Comparison of ENCODE assay signal across 28 cellular contexts in genomic region chr12:24574538-24574937, GRCh38.
DNase-seq lines count a peak whose midpoint lies in the region; ATAC-seq, FAIRE-seq and TF ChIP-seq lines count a peak whose summit lies in the region.
"Had no signal": no experiment of that assay in that cellular context is flagged by ENCODE, and none has a peak within 500 bp of the region (broad histone marks: within the 10 kb centered on the region; RNA-seq: fewer than 3 reads in every experiment).

No MANE protein-coding gene starts in this region.

- intact Hi-C loops in HepG2 (cut with micrococcal nuclease; ENCODE audit: unreplicated experiment) (no loop called here), right lobe of liver (cut with DNase I) (no loop called here)

- no peak for TF ChIP-seq EP300 in HepG2 (IDR thresholded peaks at IDR 0.05; ENCODE audit: low read depth in 2 of 2, low read length in 2 of 2)
- no peak for TF ChIP-seq EP300 in HepG2 (CRISPR knock-in tag; IDR thresholded peaks at IDR 0.05; ENCODE audit: borderline replicate concordance)
- TF ChIP-seq EP300 in tibial nerve (IDR thresholded peaks at IDR 0.05), result no peak

- 15% methylated on average over 4 of the region's 4 CpGs for WGBS in HepG2 (ENCODE audit: low lambda C conversion rate)
- 76% methylated on average over 4 of the region's 4 CpGs for WGBS in right lobe of liver (ENCODE audit: insufficient coverage, low coverage, low lambda C conversion rate, missing lambda C conversion rate)
- 86 to 88% methylated on average over 4 of the region's 4 CpGs for WGBS in tibial nerve, 2 donors

- BruUV-seq in HepG2 (replicated peaks; lab: Mats Ljungman, UMichigan), result no TSS peak

- H3K79me2 ChIP-seq in HepG2 (ENCODE audit: insufficient read depth, low read length) (no peaks in the 10 kb centered on the region), neural progenitor cell (ENCODE audit: low read depth) (no peaks in the 10 kb centered on the region)

- no peak for FAIRE-seq in HepG2 (lab: Jason Lieb, UNC)
- FAIRE-seq: A549, GM19239, RCC 7860 had no signal

- H3K9ac ChIP-seq in HepG2 (ENCODE audit: insufficient read depth, low read depth, low read length), result no peak overlapping the region
- H3K9ac ChIP-seq in neural progenitor cell, result no peak overlapping the region
- H3K9ac ChIP-seq: BLaER1 treated with 17β-estradiol and CSF1 and Interleukin-3, amounts not matched to agents 10 nM and 100 nM had no signal

- no peaks in the 10 kb centered on the region for H3K36me3 ChIP-seq in HepG2 (replicated peaks in 1 of 2; ENCODE audit: control insufficient read depth in 1 of 2, insufficient read depth in 2 of 2, low read length in 2 of 2)
- no peaks in the 10 kb centered on the region for H3K36me3 ChIP-seq in right lobe of liver
- H3K36me3 ChIP-seq in neural progenitor cell, result no peaks in the 10 kb centered on the region
- H3K36me3 ChIP-seq in tibial nerve, result no peaks in the 10 kb centered on the region
- H3K36me3 ChIP-seq: BLaER1 treated with 17β-estradiol and CSF1 and Interleukin-3, amounts not matched to agents 10 nM and 100 nM had no signal

- H3K4me1 Mint-ChIP-seq in neural progenitor cell, result peaks cover 26% of the 10 kb centered on the region

- no peaks in the 10 kb centered on the region for H3K4me1 ChIP-seq in HepG2 (ENCODE audit: insufficient read depth, low read length)
- no peaks in the 10 kb centered on the region for H3K4me1 ChIP-seq in right lobe of liver
- H3K4me1 ChIP-seq in neural progenitor cell, result peaks cover 10% of the 10 kb centered on the region
- H3K4me1 ChIP-seq in tibial nerve, result no peaks in the 10 kb centered on the region
- H3K4me1 ChIP-seq: A549; BLaER1 treated with 17β-estradiol and CSF1 and Interleukin-3, amounts not matched to agents 10 nM and 100 nM had no signal

- H3K4me3 ChIP-seq in HepG2 (replicated peaks in 1 of 3; ENCODE audit: insufficient read depth in 1 of 3, low read depth in 2 of 3, low read length in 3 of 3) (no peak overlapping the region), right lobe of liver (no peak overlapping the region), epithelial cell of esophagus (ENCODE audit: low read length) (no peak overlapping the region), neural progenitor cell (no peak overlapping the region), tibial nerve (no peak overlapping the region)
- H3K4me3 ChIP-seq: A549; BLaER1 treated with 17β-estradiol and CSF1 and Interleukin-3, amounts not matched to agents 10 nM and 100 nM had no signal

- H3K36me3 Mint-ChIP-seq in neural progenitor cell, result peaks cover 11% of the 10 kb centered on the region

- no peaks in the 10 kb centered on the region for H3K27me3 Mint-ChIP-seq in neural progenitor cell (ENCODE audit: insufficient read depth, low read depth)

- POLR2A ChIA-PET in HepG2 (lab: Yijun Ruan, JAX), result no interaction called here

- ATAC-seq in HepG2, result no peak
- ATAC-seq in right lobe of liver, result no peak
- ATAC-seq: A549, SK-N-SH treated with all-trans-retinoic acid at 6 μM for 48 hours had no signal

- H4K20me1 ChIP-seq in HepG2 (ENCODE audit: insufficient read depth, low read length) (no peaks in the 10 kb centered on the region), neural progenitor cell (ENCODE audit: low read depth) (no peaks in the 10 kb centered on the region)
- H4K20me1 ChIP-seq: BLaER1 treated with 17β-estradiol and CSF1 and Interleukin-3, amounts not matched to agents 10 nM and 100 nM had no signal

- no peak for TF ChIP-seq RAD21 in HepG2 (CRISPR knock-in tag; IDR thresholded peaks at IDR 0.05)

- DNase-seq in HepG2 (ENCODE audit: low spot score) (no peak), right lobe of liver (no peak), NCI-H69 (lab: John Stamatoyannopoulos, UW) (peak; percentile 21), epithelial cell of esophagus (ENCODE audit: low read depth) (peak; percentile 40), neural progenitor cell (ENCODE audit: low spot score) (no peak), NCI-H748 (lab: John Stamatoyannopoulos, UW; ENCODE audit: unreplicated experiment) (no peak), tibial nerve (ENCODE audit: low spot score in 2 of 2) (no peak), NCI-H2081 treated with DMSO at 0.1 percent for 48 hours (lab: John Stamatoyannopoulos, UW) (no peak)
- DNase-seq: AML-193; CD4-positive, alpha-beta T cell; COR-L47; DMS79 treated with DMSO at 0.1 percent for 48 hours; H9; IMR-90; KG1; MM.1S; NCI-H1048; NCI-H1417; NCI-H1694; NCI-H2081; NCI-H2227 treated with DMSO at 0.1 percent for 48 hours; NCI-H774; T-helper 2 cell had no signal

- CTCF ChIA-PET in HepG2 (lab: Yijun Ruan, JAX; ENCODE audit: low intra/inter-chr PET ratio, low total read pairs), result no interaction called here

- in situ Hi-C loops in HepG2 (cut with HindIII; ENCODE audit: extremely low pct_ligation_motif_present, low pct_unique_long_range_greater_than_20kb), result loop anchor here (25.0 kb wide), 1 partner anchor 562 kb away; no protein-coding TSS in a partner anchor

- peaks cover 32% of the 10 kb centered on the region for H3K9me3 Mint-ChIP-seq in neural progenitor cell

- H3K27ac Mint-ChIP-seq in neural progenitor cell, result peak overlapping the region; percentile 87
- H3K27ac Mint-ChIP-seq: CD4-positive, alpha-beta T cell; H9 had no signal

- H3K4me3 Mint-ChIP-seq in neural progenitor cell, result no peak overlapping the region
- H3K4me3 Mint-ChIP-seq: CD4-positive, alpha-beta T cell; H9 had no signal

- H3K27me3 ChIP-seq in HepG2 (ENCODE audit: control insufficient read depth in 1 of 2, insufficient read depth in 2 of 2, low read length in 2 of 2) (no peaks in the 10 kb centered on the region; a peak in 1 of 5 replicates), right lobe of liver (no peaks in the 10 kb centered on the region), neural progenitor cell (no peaks in the 10 kb centered on the region), tibial nerve (no peaks in the 10 kb centered on the region)
- H3K27me3 ChIP-seq: BLaER1 treated with 17β-estradiol and CSF1 and Interleukin-3, amounts not matched to agents 10 nM and 100 nM had no signal

- TF ChIP-seq CTCF in HepG2 (CRISPR knock-in tag; IDR thresholded peaks at IDR 0.05) (no peak), right lobe of liver (IDR thresholded peaks at IDR 0.05) (no peak), epithelial cell of esophagus (IDR thresholded peaks at IDR 0.05; ENCODE audit: insufficient read depth, low read depth, low read length, missing control alignments) (no peak), neural progenitor cell (IDR thresholded peaks at IDR 0.05) (no peak), tibial nerve (IDR thresholded peaks at IDR 0.05) (no peak)

- H3K4me2 ChIP-seq in HepG2 (ENCODE audit: low read depth, low read length) (no peak overlapping the region), neural progenitor cell (no peak overlapping the region)
- H3K4me2 ChIP-seq: A549; BLaER1 treated with 17β-estradiol and CSF1 and Interleukin-3, amounts not matched to agents 10 nM and 100 nM had no signal

- H3K9me3 ChIP-seq in HepG2 (ENCODE audit: low read length), result no peaks in the 10 kb centered on the region
- H3K9me3 ChIP-seq in right lobe of liver, result no peaks in the 10 kb centered on the region
- H3K9me3 ChIP-seq in neural progenitor cell (ENCODE audit: low read depth), result no peaks in the 10 kb centered on the region
- peaks cover 0 to under 1% (median under 1%) of the 10 kb centered on the region in 4 donors for H3K9me3 ChIP-seq in tibial nerve
- H3K9me3 ChIP-seq: A549 had no signal

- H2AFZ ChIP-seq in HepG2 (ENCODE audit: low read length) (no peak overlapping the region), neural progenitor cell (replicated peaks) (no peak overlapping the region)

- no peaks in the 10 kb centered on the region for H3F3A ChIP-seq in neural progenitor cell (ENCODE audit: low read depth)

- H3K27ac ChIP-seq in HepG2 (ENCODE audit: extremely low read length, insufficient read depth, low read length) (no peak overlapping the region), right lobe of liver (no peak overlapping the region), neural progenitor cell (no peak overlapping the region), tibial nerve (no peak overlapping the region)
- H3K27ac ChIP-seq: A549; BLaER1 treated with 17β-estradiol and CSF1 and Interleukin-3, amounts not matched to agents 10 nM and 100 nM had no signal

- no peak for TF ChIP-seq POLR2A in HepG2 (IDR thresholded peaks at IDR 0.05; ENCODE audit: insufficient read depth in 1 of 2, low read depth in 2 of 2, low read length in 2 of 2)
- TF ChIP-seq POLR2A in right lobe of liver (IDR thresholded peaks at IDR 0.05), result no peak
- no peak for TF ChIP-seq POLR2A in tibial nerve (IDR thresholded peaks at IDR 0.05)

TF ChIP-seq in HepG2, 621 proteins besides CTCF, POLR2A, EP300 and RAD21:
- TF ChIP-seq FIP1L1 (IDR thresholded peaks at IDR 0.05; ENCODE audit: borderline replicate concordance, insufficient read depth, low read depth, low read length), result no peak
- 0 out of 2 replicates have a peak, but pooled peaks have one; percentile 3 for TF ChIP-seq STAG1 (CRISPR knock-in tag; IDR thresholded peaks at IDR 0.05)
- no peak for TF ChIP-seq NR2C2 (CRISPR knock-in tag; IDR thresholded peaks at IDR 0.05; ENCODE audit: borderline replicate concordance)
- TF ChIP-seq CBFB (CRISPR knock-in tag; IDR thresholded peaks at IDR 0.05), result no peak
- TF ChIP-seq ELF3 (CRISPR knock-in tag; IDR thresholded peaks at IDR 0.05), result no peak
- no peak for TF ChIP-seq KAT7 (CRISPR knock-in tag; IDR thresholded peaks at IDR 0.05; ENCODE audit: borderline replicate concordance)

Comparison
In these comparisons a context has a peak if more than half of its experiments do, and no peak if none do; other contexts are left out.
1. DNase-seq: peak in NCI-H69 (single experiment) and epithelial cell of esophagus (single experiment); none in HepG2 (single experiment), right lobe of liver (0 of 3), neural progenitor cell (single experiment), NCI-H748 (single experiment), tibial nerve (0 of 2) and NCI-H2081 treated with DMSO at 0.1 percent for 48 hours (single experiment).